ENCODE assay signal across 8 cellular contexts in the genomic region with DNA sequence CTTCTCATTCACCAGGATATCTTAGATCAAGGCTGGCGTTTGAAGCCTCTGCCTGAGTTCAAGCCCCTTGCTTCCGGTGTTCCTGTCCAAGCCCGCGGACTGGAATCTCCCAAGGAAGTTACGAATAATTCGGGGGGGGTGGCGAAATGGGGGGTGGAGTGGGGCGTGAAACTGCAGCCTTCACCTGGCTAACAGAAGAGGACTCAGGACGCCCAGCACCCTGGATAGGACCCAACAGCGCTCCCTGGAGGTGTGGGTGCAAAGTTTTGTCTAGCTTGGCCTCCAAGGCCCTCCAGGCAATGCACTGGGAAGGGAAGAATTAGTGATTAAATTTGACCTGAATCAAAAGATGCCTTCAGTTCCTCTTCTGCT. TPM values are rescaled to one million over a fixed set of nuclear protein-coding genes. Genes with fewer than 3 reads are reported as not detected.
A peak's percentile ranks its signal among the peaks of the same experiment; 100 is the strongest.
DNase-seq lines count a peak whose midpoint lies in the region; ATAC-seq lines count a peak whose summit lies in the region.

No MANE protein-coding gene starts in this region.

- peaks cover 4% of the 10 kb centered on the region for H3K36me3 Mint-ChIP-seq in activated CD4-positive, alpha-beta memory T cell treated with anti-CD3 and anti-CD28 coated beads for 36 hours

- peak overlapping the region; percentile 86 for H3K4me2 ChIP-seq in mesenchymal stem cell (ENCODE audit: low read length, poor library complexity, severe bottlenecking)

- peak overlapping the region; percentile 8 for H2BK15ac ChIP-seq in mesenchymal stem cell (ENCODE audit: low read depth, poor library complexity, severe bottlenecking)

- no peak overlapping the region for H2BK5ac ChIP-seq in mesenchymal stem cell (ENCODE audit: low read depth, low read length, poor library complexity, severe bottlenecking)

- H4K91ac ChIP-seq in mesenchymal stem cell (ENCODE audit: low read length) = no peak overlapping the region

- H3K14ac ChIP-seq in mesenchymal stem cell (ENCODE audit: low read length in 2 of 2) = no peak overlapping the region

- H4K8ac ChIP-seq in mesenchymal stem cell (ENCODE audit: low read length) = peak overlapping the region; percentile 92

- CTCF ChIA-PET in activated CD4-positive, alpha-beta memory T cell treated with anti-CD3 and anti-CD28 coated beads for 36 hours (lab: Charles Lee) = interaction anchor here (0.6 to 4.2 kb wide), 49 partner anchors 8 to 904 kb away, joined by 3 to 48 read pairs (median 4); no protein-coding TSS in a partner anchor

- peak overlapping the region; percentile 96 for H3K18ac ChIP-seq in mesenchymal stem cell (ENCODE audit: low read depth in 1 of 2, low read length in 2 of 2)

- H3K4me3 ChIP-seq in ectodermal cell (ENCODE audit: insufficient read depth, low read depth, low read length) (peak overlapping the region; percentile 88), mesenchymal stem cell (ENCODE audit: insufficient read depth in 1 of 2, low read depth in 1 of 2, low read length in 2 of 2) (peak overlapping the region in 1 of 2 experiments; percentile 80)

- H3K27ac Mint-ChIP-seq in activated CD4-positive, alpha-beta memory T cell treated with anti-CD3 and anti-CD28 coated beads for 36 hours = peak overlapping the region; percentile 86

- H3K36me3 ChIP-seq in ectodermal cell (ENCODE audit: control insufficient read depth, insufficient read depth, low read length) (no peaks in the 10 kb centered on the region), mesenchymal stem cell (ENCODE audit: control insufficient read depth in 1 of 2, insufficient read depth in 2 of 2, low read depth in 1 of 2, low read length in 2 of 2) (no peaks in the 10 kb centered on the region)

- POLR2A ChIA-PET in activated CD4-positive, alpha-beta memory T cell treated with anti-CD3 and anti-CD28 coated beads for 36 hours (lab: Charles Lee) = interaction anchor here (0.9 to 1.9 kb wide), 6 partner anchors 11 to 291 kb away, joined by 3 to 6 read pairs (median 4); no protein-coding TSS in a partner anchor

- H3K4me3 Mint-ChIP-seq in activated CD4-positive, alpha-beta memory T cell treated with anti-CD3 and anti-CD28 coated beads for 36 hours = peak overlapping the region; percentile 85

- no peaks in the 10 kb centered on the region for H3K9me3 ChIP-seq in ectodermal cell (ENCODE audit: control insufficient read depth, low read length)
- no peaks in the 10 kb centered on the region for H3K9me3 ChIP-seq in mesenchymal stem cell (ENCODE audit: control insufficient read depth, low read length)

- H3K23ac ChIP-seq in mesenchymal stem cell (ENCODE audit: low read length in 2 of 2) = no peak overlapping the region

- peak overlapping the region in 1 of 2 experiments; percentile 57 for H2BK12ac ChIP-seq in mesenchymal stem cell (ENCODE audit: low read length in 2 of 2)

- DNase-seq in DMS 273 treated with DMSO at 0.1 percent for 48 hours (lab: John Stamatoyannopoulos, UW) (peak; percentile 12), NCI-H510A treated with DMSO at 0.1 percent for 48 hours (lab: John Stamatoyannopoulos, UW) (peak; percentile 72), mesenchymal stem cell (peak; percentile 82), GM19238 (ENCODE audit: insufficient read length, low spot score) (no peak)
- peak; percentile 87 for DNase-seq in activated CD4-positive, alpha-beta memory T cell treated with anti-CD3 and anti-CD28 coated beads for 36 hours
- DNase-seq in stimulated activated CD8-positive, alpha-beta memory T cell treated with anti-CD3 and anti-CD28 coated beads, Interleukin-12 subunit alpha, Interleukin-12 subunit beta, amount 100 ng/mL, for 4 hours (ENCODE audit: low read depth) = peak; percentile 60

- peak overlapping the region; percentile 89 for H3K9ac ChIP-seq in mesenchymal stem cell (ENCODE audit: low read length)

- peak overlapping the region; percentile 93 for H2BK120ac ChIP-seq in mesenchymal stem cell (ENCODE audit: low read depth, low read length)

- intact Hi-C loops in activated CD4-positive, alpha-beta memory T cell treated with anti-CD3 and anti-CD28 coated beads for 36 hours (cut with micrococcal nuclease) = loop anchor here (1.0 to 5.0 kb wide), 12 partner anchors 101 to 971 kb away; no protein-coding TSS in a partner anchor

- peak overlapping the region; percentile 95 to 99 for H3K4ac ChIP-seq in mesenchymal stem cell (ENCODE audit: low read depth in 1 of 2, low read length in 2 of 2)

- ATAC-seq in HG02759 (IDR thresholded peaks at IDR 0.05; ENCODE audit: unreplicated experiment) = peak; percentile 40

- H3K27me3 Mint-ChIP-seq in activated CD4-positive, alpha-beta memory T cell treated with anti-CD3 and anti-CD28 coated beads for 36 hours = no peaks in the 10 kb centered on the region

- no peak overlapping the region for H2AFZ ChIP-seq in mesenchymal stem cell (ENCODE audit: low read depth, low read length)

- 26 to 33% methylated on average over 10 of the region's 10 CpGs for WGBS in ectodermal cell, 2 experiments
- WGBS in mesenchymal stem cell = 25% methylated on average over 10 of the region's 10 CpGs

- H3K27me3 ChIP-seq in ectodermal cell (ENCODE audit: control insufficient read depth, insufficient read depth, low read length, poor library complexity, severe bottlenecking) (no peaks in the 10 kb centered on the region), mesenchymal stem cell (ENCODE audit: control insufficient read depth in 1 of 2, insufficient read depth in 1 of 2, low read length in 2 of 2) (no peaks in the 10 kb centered on the region)

- H3K9me3 Mint-ChIP-seq in activated CD4-positive, alpha-beta memory T cell treated with anti-CD3 and anti-CD28 coated beads for 36 hours = no peaks in the 10 kb centered on the region

- H3K4me1 ChIP-seq in ectodermal cell (ENCODE audit: control insufficient read depth, insufficient read depth, low read length) (peaks cover 9% of the 10 kb centered on the region), mesenchymal stem cell (ENCODE audit: control insufficient read depth, insufficient read depth, low read depth, low read length) (peaks cover 11% of the 10 kb centered on the region)

- H3K27ac ChIP-seq in ectodermal cell (ENCODE audit: insufficient read depth, low read depth, low read length, poor library complexity, severe bottlenecking) (peak overlapping the region; percentile 64), mesenchymal stem cell (ENCODE audit: low read length, poor library complexity, severe bottlenecking) (peak overlapping the region; percentile 81)

- H2AK5ac ChIP-seq in mesenchymal stem cell (ENCODE audit: low read length, severe bottlenecking) = peak overlapping the region; percentile 18

- peaks cover 44% of the 10 kb centered on the region for H3K4me1 Mint-ChIP-seq in activated CD4-positive, alpha-beta memory T cell treated with anti-CD3 and anti-CD28 coated beads for 36 hours (ENCODE audit: low read depth)

- peaks cover 4% of the 10 kb centered on the region for H3K79me1 ChIP-seq in mesenchymal stem cell (replicated peaks; ENCODE audit: low read length, poor library complexity, severe bottlenecking)

RNA-seq across cellular contexts. Expression of a gene that starts 0.9 kb away (rescaled TPM):
- total RNA-seq in activated CD4-positive, alpha-beta memory T cell treated with anti-CD3 and anti-CD28 coated beads for 36 hours = 1 to 10 TPM; 4.9 to 5.3 TPM
- polyA plus RNA-seq in ectodermal cell (2013, experiment 1 of 4) = 103 TPM
- polyA plus RNA-seq in ectodermal cell (2013, experiment 2 of 4) = 114 TPM
- polyA plus RNA-seq in ectodermal cell (2013, experiment 3 of 4) = 95.1 TPM
- polyA plus RNA-seq in ectodermal cell (2013, experiment 4 of 4) = 105 TPM
- polyA plus RNA-seq in mesenchymal stem cell (2013, experiment 1 of 2) = 70.1 TPM
- polyA plus RNA-seq in mesenchymal stem cell (2013, experiment 2 of 2) = 68.9 TPM
